Comparison of ENCODE assay signal across 9 cellular contexts in the genomic region with DNA sequence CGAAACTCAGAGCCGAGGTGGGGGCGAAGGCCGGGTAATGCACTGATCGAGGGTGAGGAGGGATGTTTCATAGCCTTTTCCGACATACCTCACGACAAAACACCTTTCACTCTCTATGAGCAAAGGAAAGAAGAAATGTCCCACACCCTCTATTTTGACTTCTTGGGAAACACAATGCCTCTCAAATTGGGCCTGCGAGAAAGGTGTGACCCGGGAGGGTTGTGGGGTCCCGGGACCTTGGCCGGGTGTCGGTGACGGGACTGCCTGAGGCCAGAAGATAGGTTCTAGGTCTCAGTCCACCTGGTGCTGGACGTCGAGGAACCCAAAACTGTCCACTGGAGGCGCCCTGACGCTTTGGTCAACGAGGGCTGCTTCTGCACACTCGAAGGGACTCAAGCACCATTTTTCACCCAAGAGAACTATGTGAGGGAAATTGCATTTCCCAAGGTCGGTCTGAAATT. TPM values are rescaled to one million over a fixed set of nuclear protein-coding genes. Genes with fewer than 3 reads are reported as not detected.
A peak's percentile ranks its signal among the peaks of the same experiment; 100 is the strongest.
DNase-seq lines count a peak whose midpoint lies in the region; ATAC-seq and TF ChIP-seq lines count a peak whose summit lies in the region.
"Had no signal": no experiment of that assay in that cellular context is flagged by ENCODE, and none has a peak within 500 bp of the region (broad histone marks: within the 10 kb centered on the region; RNA-seq: fewer than 3 reads in every experiment).

No MANE protein-coding gene starts in this region.

- peaks cover 12% of the 10 kb centered on the region for H3K4me1 ChIP-seq in OCI-LY3 (ENCODE audit: low read length)
- peaks cover 0 to 59% (median 35%) of the 10 kb centered on the region in 3 donors for H3K4me1 ChIP-seq in gastroesophageal sphincter

- H4K20me1 ChIP-seq in OCI-LY3 (ENCODE audit: insufficient read depth, low read length), result no peaks in the 10 kb centered on the region

- TF ChIP-seq POLR2A in gastroesophageal sphincter (IDR thresholded peaks at IDR 0.05), result no peak

- CTCF ChIA-PET in GM10248 (lab: Yijun Ruan, JAX), result interaction anchor here (1.2 kb wide), 1 partner anchor 17 kb away, joined by 3 read pairs; no protein-coding TSS in a partner anchor

- POLR2A ChIA-PET in GM10248 (lab: Yijun Ruan, JAX), result no interaction called here

- no peak for DNase-seq in AG09319 (ENCODE audit: extremely low read depth, low read depth)
- no peak for DNase-seq in GM10248 (ENCODE audit: extremely low spot score)
- peak; percentile 48 for DNase-seq in choroid plexus epithelial cell (ENCODE audit: low read depth)
- DNase-seq in mucosa of gallbladder (ENCODE audit: low spot score), result peak; percentile 38
- DNase-seq in NCI-H2107 (lab: John Stamatoyannopoulos, UW), result no peak

- peak overlapping the region; percentile 72; the same call in 1 of the 2 replicates for H2AFZ ChIP-seq in OCI-LY3 (ENCODE audit: low read depth, low read length)

- H3K9ac ChIP-seq in OCI-LY3 (ENCODE audit: low read length), result peak overlapping the region; percentile 38; the same call in 1 of the 2 replicates

- H3K27me3 ChIP-seq in OCI-LY3 (ENCODE audit: low read depth, low read length) (peaks cover 7% of the 10 kb centered on the region), gastroesophageal sphincter (peaks cover 91% of the 10 kb centered on the region)

- no peaks in the 10 kb centered on the region for H3K79me2 ChIP-seq in OCI-LY3 (ENCODE audit: low read length)

- no peaks in the 10 kb centered on the region for H3K36me3 ChIP-seq in OCI-LY3 (replicated peaks; ENCODE audit: low read depth, low read length)
- no peaks in the 10 kb centered on the region for H3K36me3 ChIP-seq in gastroesophageal sphincter

- no peak for ATAC-seq in GM18517 (IDR thresholded peaks at IDR 0.05; ENCODE audit: unreplicated experiment)
- ATAC-seq in gastroesophageal sphincter, result no peak

- peak overlapping the region; percentile 88 for H3K4me3 ChIP-seq in OCI-LY3 (ENCODE audit: low read length)
- no peak overlapping the region for H3K4me3 ChIP-seq in choroid plexus epithelial cell (ENCODE audit: low read depth, low read length)
- peak overlapping the region in 1 of 2 donors; percentile 43 for H3K4me3 ChIP-seq in gastroesophageal sphincter

- TF ChIP-seq CTCF in AG09319 (IDR thresholded peaks at IDR 0.05; ENCODE audit: low read depth, low read length) (peak; percentile 24), GM10248 (IDR thresholded peaks at IDR 0.05; ENCODE audit: control extremely low read depth, extremely low read depth, low read depth, missing control alignments) (peak; percentile 51), OCI-LY3 (IDR thresholded peaks at IDR 0.05; ENCODE audit: low read depth, low read length) (peak; percentile 30), choroid plexus epithelial cell (conservative IDR thresholded peaks at IDR 0.05; ENCODE audit: low read depth, low read length) (peak; percentile 55), gastroesophageal sphincter (IDR thresholded peaks at IDR 0.05) (peak in 1 of 4 experiments; percentile 19)

- TF ChIP-seq EP300 in gastroesophageal sphincter (IDR thresholded peaks at IDR 0.05), result no peak

- H3K9me3 ChIP-seq in OCI-LY3 (ENCODE audit: insufficient read depth, low read length), result no peaks in the 10 kb centered on the region
- no peaks in the 10 kb centered on the region for H3K9me3 ChIP-seq in gastroesophageal sphincter

- H3K27ac ChIP-seq in OCI-LY3 (ENCODE audit: low read length) (no peak overlapping the region), gastroesophageal sphincter (no peak overlapping the region)

- WGBS in gastroesophageal sphincter (ENCODE audit: low coverage in 1 of 2), 2 donors, result 21 to 32% methylated on average over 6 to 11 of the region's 20 CpGs

- peak overlapping the region; percentile 90 for H3K4me2 ChIP-seq in OCI-LY3 (ENCODE audit: low read length)

RNA-seq across cellular contexts. Expression of gene OSTM1, which starts 41.1 kb away (rescaled TPM):
- total RNA-seq in mucosa of gallbladder, result 33.4 TPM
- 10 to 100 TPM; 44.6 to 78.1 (median 55.5) TPM for total RNA-seq in gastroesophageal sphincter

RNA-seq across cellular contexts. Expression of gene NR2E1, which starts 50.2 kb away (rescaled TPM):
- total RNA-seq in mucosa of gallbladder, result not detected
- total RNA-seq in gastroesophageal sphincter, result not detected
- total RNA-seq: HT1080 had no signal

Comparison
In these comparisons a context has a peak if more than half of its experiments do, and no peak if none do; other contexts are left out.
1. DNase-seq: peak in choroid plexus epithelial cell (single experiment) and mucosa of gallbladder (single experiment); none in AG09319 (single experiment), GM10248 (single experiment) and NCI-H2107 (single experiment).